Comparison of ENCODE assay signal across 25 cellular contexts in the genomic region with DNA sequence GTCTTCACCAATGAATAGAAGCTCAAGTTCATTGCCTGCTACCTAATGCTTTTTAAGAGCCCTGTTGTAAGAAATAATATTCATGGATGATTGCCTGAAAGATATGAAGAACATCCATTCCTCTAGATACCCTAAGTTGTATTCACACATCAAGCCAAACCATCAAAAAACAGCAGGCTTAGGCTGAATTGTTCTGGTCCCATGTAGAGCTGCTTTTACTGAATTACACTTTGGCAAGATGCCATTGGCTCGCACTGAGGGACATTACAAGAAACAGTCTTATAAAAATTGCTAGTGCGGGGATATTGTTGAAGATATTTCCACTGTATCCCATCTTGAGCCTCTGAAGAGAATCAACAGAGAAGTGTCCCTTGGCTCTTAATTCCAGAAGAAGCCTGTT.
DNase-seq lines count a peak whose midpoint lies in the region; FAIRE-seq and TF ChIP-seq lines count a peak whose summit lies in the region.
"Had no signal": no experiment of that assay in that cellular context is flagged by ENCODE, and none has a peak within 500 bp of the region (broad histone marks: within the 10 kb centered on the region; RNA-seq: fewer than 3 reads in every experiment).

No MANE protein-coding gene starts in this region.

- POLR2A ChIA-PET in endothelial cell of umbilical vein (lab: Charles Lee), result no interaction called here

- H3K79me2 ChIP-seq in endothelial cell of umbilical vein (ENCODE audit: control insufficient read depth, insufficient read depth, low read length), result no peaks in the 10 kb centered on the region

- H3K4me2 ChIP-seq in endothelial cell of umbilical vein (ENCODE audit: insufficient read depth, low read length), result no peak overlapping the region
- H3K4me2 ChIP-seq: PC-9 had no signal

- no peak for TF ChIP-seq CTCF in endothelial cell of umbilical vein (IDR thresholded peaks at IDR 0.05; ENCODE audit: extremely low read depth in 1 of 2, insufficient read depth in 1 of 2, low read depth in 1 of 2, low read length in 2 of 2)

- no peak overlapping the region for H3K4me3 ChIP-seq in endothelial cell of umbilical vein (replicated peaks in 1 of 3; ENCODE audit: insufficient read depth in 1 of 3, low read depth in 1 of 3, low read length in 3 of 3)
- H3K4me3 ChIP-seq: body of pancreas, PC-9, right atrium auricular region, upper lobe of left lung had no signal

- intact Hi-C loops in endothelial cell of umbilical vein (cut with micrococcal nuclease), result no loop called here

- dilution Hi-C loops in endothelial cell of umbilical vein (cut with MboI; ENCODE audit: extremely low pct_ligation_motif_present, low sequenced_read_pairs), result no loop called here

- H3K27ac ChIP-seq in endothelial cell of umbilical vein (ENCODE audit: insufficient read depth, low read depth, low read length), result no peak overlapping the region
- H3K27ac ChIP-seq: body of pancreas, PC-9, upper lobe of left lung had no signal

- H2AFZ ChIP-seq in endothelial cell of umbilical vein (ENCODE audit: low read depth, low read length), result no peak overlapping the region
- H2AFZ ChIP-seq: PC-9 had no signal

- FAIRE-seq in endothelial cell of umbilical vein (lab: Jason Lieb, UNC), result no peak

- no peaks in the 10 kb centered on the region for H3K36me3 ChIP-seq in endothelial cell of umbilical vein (ENCODE audit: control insufficient read depth in 2 of 2, extremely low read depth in 1 of 2, insufficient read depth in 2 of 2, low read length in 2 of 2)
- H3K36me3 ChIP-seq: right atrium auricular region, upper lobe of left lung had no signal

- no peaks in the 10 kb centered on the region for H3K9me3 ChIP-seq in endothelial cell of umbilical vein (replicated peaks; ENCODE audit: control insufficient read depth, insufficient read depth, low read length)
- H3K9me3 ChIP-seq: body of pancreas, Caco-2, right atrium auricular region, upper lobe of left lung had no signal

- no peaks in the 10 kb centered on the region for H3K9me1 ChIP-seq in endothelial cell of umbilical vein (replicated peaks; ENCODE audit: control insufficient read depth, extremely low read depth, insufficient read depth, low read length)

- no TSS peak for BruUV-seq in endothelial cell of umbilical vein (replicated peaks; lab: Mats Ljungman, UMichigan)

- peaks cover 15% of the 10 kb centered on the region for H3K4me1 ChIP-seq in endothelial cell of umbilical vein (ENCODE audit: control insufficient read depth, extremely low read depth, insufficient read depth, low read length)
- H3K4me1 ChIP-seq: Caco-2 had no signal

- H3K9ac ChIP-seq in endothelial cell of umbilical vein (replicated peaks; ENCODE audit: extremely low read depth, insufficient read depth, low read length), result no peak overlapping the region

- CTCF ChIA-PET in endothelial cell of umbilical vein (lab: Charles Lee), result interaction anchor here (1.0 kb wide), 1 partner anchor 223 kb away, joined by 4 read pairs; no protein-coding TSS in a partner anchor

- H3K27me3 ChIP-seq in endothelial cell of umbilical vein (ENCODE audit: control insufficient read depth in 2 of 2, insufficient read depth in 2 of 2, low read length in 2 of 2), result no peaks in the 10 kb centered on the region
- H3K27me3 ChIP-seq: body of pancreas, right atrium auricular region, upper lobe of left lung had no signal

- no peaks in the 10 kb centered on the region for H4K20me1 ChIP-seq in endothelial cell of umbilical vein (replicated peaks; ENCODE audit: control insufficient read depth, extremely low read depth, insufficient read depth, low read length)

- TF ChIP-seq POLR2A in endothelial cell of umbilical vein (IDR thresholded peaks at IDR 0.05; ENCODE audit: low read depth, low read length), result no peak

- DNase-seq in EH (ENCODE audit: low read depth), result peak; percentile 16
- DNase-seq in NCI-H345 (lab: John Stamatoyannopoulos, UW), result peak; percentile 19
- peak; percentile 23 for DNase-seq in endothelial cell of umbilical vein (ENCODE audit: low read depth, low spot score)
- DNase-seq in renal cortical epithelial cell (ENCODE audit: low read depth), result peak; percentile 54
- no peak for DNase-seq in superior temporal gyrus (ENCODE audit: extremely low spot score)
- DNase-seq in OCI-M1 (lab: John Stamatoyannopoulos, UW), result no peak
- DNase-seq in activated CD4-positive, CD25-positive, alpha-beta regulatory T cell (lab: John Stamatoyannopoulos, UW), result no peak
- DNase-seq: activated CD4-positive, alpha-beta memory T cell treated with anti-CD3 and anti-CD28 coated beads, Interleukin-2, amount 10 ng/mL, durations not matched to agents 7 days and 5 days; activated CD8-positive, alpha-beta memory T cell treated with anti-CD3 and anti-CD28 coated beads, Interleukin-2, amount 50 U/mL, for 48 hours; activated naive CD4-positive, alpha-beta T cell treated with Interleukin-2 at 50 U/mL for 16 hours; C1 segment of cervical spinal cord; Caco-2; DMS79; GF-D8; immature natural killer cell; Kasumi-1; mesenchymal stem cell; NCI-H1417 treated with DMSO at 0.1 percent for 48 hours; NCI-H510A treated with DMSO at 0.1 percent for 48 hours; PC-9; Right ventricle myocardium superior; stimulated activated CD4-positive, alpha-beta T cell treated with anti-CD3 and anti-CD28 coated beads, Interleukin-4, amount 100 ng/mL, for 4 hours; upper lobe of left lung had no signal

TF ChIP-seq in endothelial cell of umbilical vein, 7 proteins besides CTCF, POLR2A, EP300 and RAD21:
- TF ChIP-seq JUN (IDR thresholded peaks at IDR 0.05; ENCODE audit: borderline replicate concordance, insufficient read depth, insufficient read length, low read depth), result no peak
TF ChIP-seq in endothelial cell of umbilical vein: peak in this region for 0.

Comparison
In these comparisons a context has a peak if more than half of its experiments do, and no peak if none do; other contexts are left out.
1. DNase-seq: peak in EH (single experiment), NCI-H345 (single experiment), endothelial cell of umbilical vein (single experiment) and renal cortical epithelial cell (single experiment); none in superior temporal gyrus (single experiment), OCI-M1 (single experiment) and activated CD4-positive, CD25-positive, alpha-beta regulatory T cell (0 of 4).